In genomic region chr3:32093204-32093603, GRCh38 we compare ENCODE assay signal across 2 cellular contexts.
TF ChIP-seq lines count a peak whose summit lies in the region.

No MANE protein-coding gene starts in this region.

TF ChIP-seq in GM23338, 12 proteins besides CTCF, POLR2A, EP300 and RAD21:
- TF ChIP-seq NANOG (IDR thresholded peaks at IDR 0.05; ENCODE audit: borderline replicate concordance) (no peak), ZNF114 (CRISPR knock-in tag; IDR thresholded peaks at IDR 0.05) (no peak), ZNF462 (CRISPR knock-in tag; IDR thresholded peaks at IDR 0.05) (no peak), POLR2AphosphoS5 (IDR thresholded peaks at IDR 0.05; ENCODE audit: low read depth) (no peak), STAT1 (IDR thresholded peaks at IDR 0.05; ENCODE audit: unreplicated experiment) (no peak), EZH2 (IDR thresholded peaks at IDR 0.05; ENCODE audit: low read depth, unreplicated experiment) (no peak), CREB1 (CRISPR knock-in tag; IDR thresholded peaks at IDR 0.05; ENCODE audit: low read depth) (no peak), ZNF331 (CRISPR knock-in tag; IDR thresholded peaks at IDR 0.05; ENCODE audit: low read depth) (no peak), EZH2phosphoT487 (IDR thresholded peaks at IDR 0.05; ENCODE audit: unreplicated experiment) (no peak), JUNB (IDR thresholded peaks at IDR 0.05; ENCODE audit: unreplicated experiment) (no peak)
- TF ChIP-seq, protein P1, sequence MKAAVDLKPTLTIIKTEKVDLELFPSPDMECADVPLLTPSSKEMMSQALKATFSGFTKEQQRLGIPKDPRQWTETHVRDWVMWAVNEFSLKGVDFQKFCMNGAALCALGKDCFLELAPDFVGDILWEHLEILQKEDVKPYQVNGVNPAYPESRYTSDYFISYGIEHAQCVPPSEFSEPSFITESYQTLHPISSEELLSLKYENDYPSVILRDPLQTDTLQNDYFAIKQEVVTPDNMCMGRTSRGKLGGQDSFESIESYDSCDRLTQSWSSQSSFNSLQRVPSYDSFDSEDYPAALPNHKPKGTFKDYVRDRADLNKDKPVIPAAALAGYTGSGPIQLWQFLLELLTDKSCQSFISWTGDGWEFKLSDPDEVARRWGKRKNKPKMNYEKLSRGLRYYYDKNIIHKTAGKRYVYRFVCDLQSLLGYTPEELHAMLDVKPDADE (IDR thresholded peaks at IDR 0.05), result no peak
- TF ChIP-seq, protein P2, sequence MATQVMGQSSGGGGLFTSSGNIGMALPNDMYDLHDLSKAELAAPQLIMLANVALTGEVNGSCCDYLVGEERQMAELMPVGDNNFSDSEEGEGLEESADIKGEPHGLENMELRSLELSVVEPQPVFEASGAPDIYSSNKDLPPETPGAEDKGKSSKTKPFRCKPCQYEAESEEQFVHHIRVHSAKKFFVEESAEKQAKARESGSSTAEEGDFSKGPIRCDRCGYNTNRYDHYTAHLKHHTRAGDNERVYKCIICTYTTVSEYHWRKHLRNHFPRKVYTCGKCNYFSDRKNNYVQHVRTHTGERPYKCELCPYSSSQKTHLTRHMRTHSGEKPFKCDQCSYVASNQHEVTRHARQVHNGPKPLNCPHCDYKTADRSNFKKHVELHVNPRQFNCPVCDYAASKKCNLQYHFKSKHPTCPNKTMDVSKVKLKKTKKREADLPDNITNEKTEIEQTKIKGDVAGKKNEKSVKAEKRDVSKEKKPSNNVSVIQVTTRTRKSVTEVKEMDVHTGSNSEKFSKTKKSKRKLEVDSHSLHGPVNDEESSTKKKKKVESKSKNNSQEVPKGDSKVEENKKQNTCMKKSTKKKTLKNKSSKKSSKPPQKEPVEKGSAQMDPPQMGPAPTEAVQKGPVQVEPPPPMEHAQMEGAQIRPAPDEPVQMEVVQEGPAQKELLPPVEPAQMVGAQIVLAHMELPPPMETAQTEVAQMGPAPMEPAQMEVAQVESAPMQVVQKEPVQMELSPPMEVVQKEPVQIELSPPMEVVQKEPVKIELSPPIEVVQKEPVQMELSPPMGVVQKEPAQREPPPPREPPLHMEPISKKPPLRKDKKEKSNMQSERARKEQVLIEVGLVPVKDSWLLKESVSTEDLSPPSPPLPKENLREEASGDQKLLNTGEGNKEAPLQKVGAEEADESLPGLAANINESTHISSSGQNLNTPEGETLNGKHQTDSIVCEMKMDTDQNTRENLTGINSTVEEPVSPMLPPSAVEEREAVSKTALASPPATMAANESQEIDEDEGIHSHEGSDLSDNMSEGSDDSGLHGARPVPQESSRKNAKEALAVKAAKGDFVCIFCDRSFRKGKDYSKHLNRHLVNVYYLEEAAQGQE (IDR thresholded peaks at IDR 0.05; ENCODE audit: unreplicated experiment), result no peak

TF ChIP-seq in K562, 482 proteins besides CTCF, POLR2A, EP300 and RAD21:
- TF ChIP-seq ZNF316 (IDR thresholded peaks at IDR 0.05), result peak; percentile 54
- 0 out of 4 replicates have a peak, but pooled peaks of 1 of the 2 experiments have one; percentile 20 for TF ChIP-seq TRIM24 (IDR thresholded peaks at IDR 0.05)
- no peak for TF ChIP-seq ILK (tag; IDR thresholded peaks at IDR 0.05; ENCODE audit: borderline replicate concordance, low read depth)
